9 cellular contexts compared by ENCODE assay signal in genomic region chr3:33786565-33787327, GRCh38. TPM values are rescaled to one million over a fixed set of nuclear protein-coding genes. Genes with fewer than 3 reads are reported as not detected.
A peak's percentile ranks its signal among the peaks of the same experiment; 100 is the strongest.
DNase-seq lines count a peak whose midpoint lies in the region; ATAC-seq and TF ChIP-seq lines count a peak whose summit lies in the region.
"Had no signal": no experiment of that assay in that cellular context is flagged by ENCODE, and none has a peak within 500 bp of the region (broad histone marks: within the 10 kb centered on the region; RNA-seq: fewer than 3 reads in every experiment).

No MANE protein-coding gene starts in this region.

- H3K9me3 Mint-ChIP-seq in Caco-2 (ENCODE audit: unreplicated experiment) (no peaks in the 10 kb centered on the region), IgD-negative memory B cell (no peaks in the 10 kb centered on the region), neural progenitor cell (no peaks in the 10 kb centered on the region)

- H3K9me3 ChIP-seq in Caco-2, result no peaks in the 10 kb centered on the region
- H3K9me3 ChIP-seq in ectodermal cell (ENCODE audit: control insufficient read depth, low read length), result no peaks in the 10 kb centered on the region
- H3K9me3 ChIP-seq in neural progenitor cell (ENCODE audit: low read depth), result no peaks in the 10 kb centered on the region
- H3K9me3 ChIP-seq: upper lobe of left lung had no signal

- H3K9ac ChIP-seq in neural progenitor cell, result no peak overlapping the region

- TF ChIP-seq CTCF in Caco-2 (IDR thresholded peaks at IDR 0.05; ENCODE audit: insufficient read depth in 1 of 2, low read depth in 1 of 2, low read length in 1 of 2, severe bottlenecking in 1 of 2, unreplicated experiment in 1 of 2) (no peak), neural progenitor cell (IDR thresholded peaks at IDR 0.05) (no peak), foreskin keratinocyte (conservative IDR thresholded peaks at IDR 0.05) (no peak)

- H3F3A ChIP-seq in neural progenitor cell (ENCODE audit: low read depth), result peaks cover 7% of the 10 kb centered on the region

- no peak overlapping the region for H3K27ac Mint-ChIP-seq in Caco-2 (ENCODE audit: unreplicated experiment)
- H3K27ac Mint-ChIP-seq in IgD-negative memory B cell, result no peak overlapping the region
- no peak overlapping the region for H3K27ac Mint-ChIP-seq in neural progenitor cell

- no peaks in the 10 kb centered on the region for H4K20me1 ChIP-seq in neural progenitor cell (ENCODE audit: low read depth)

- POLR2A ChIA-PET in Caco-2 (lab: Charles Lee), result interaction anchor here (1.2 to 1.8 kb wide), 2 partner anchors 12 to 346 kb away, joined by 3 to 26 read pairs; partner anchors contain the start of genes PDCD6IP and UBP1

- no peaks in the 10 kb centered on the region for H3K79me2 ChIP-seq in neural progenitor cell (ENCODE audit: low read depth)

- H3K36me3 Mint-ChIP-seq in Caco-2 (ENCODE audit: insufficient read depth, unreplicated experiment) (peaks cover 6% of the 10 kb centered on the region), IgD-negative memory B cell (no peaks in the 10 kb centered on the region), neural progenitor cell (no peaks in the 10 kb centered on the region)

- peaks cover 11% of the 10 kb centered on the region for H3K4me1 Mint-ChIP-seq in Caco-2 (ENCODE audit: low read depth, unreplicated experiment)
- H3K4me1 Mint-ChIP-seq in IgD-negative memory B cell, result peaks cover 0 to 6% (median 4%) of the 10 kb centered on the region in 3 donors
- H3K4me1 Mint-ChIP-seq in neural progenitor cell, result peaks cover 11% of the 10 kb centered on the region

- peak overlapping the region; percentile 82 for H2AFZ ChIP-seq in neural progenitor cell (replicated peaks)

- no peaks in the 10 kb centered on the region for H3K4me1 ChIP-seq in Caco-2
- no peaks in the 10 kb centered on the region for H3K4me1 ChIP-seq in ectodermal cell (ENCODE audit: control insufficient read depth, insufficient read depth, low read length)
- H3K4me1 ChIP-seq in neural progenitor cell, result peaks cover 21% of the 10 kb centered on the region
- peaks cover 4% of the 10 kb centered on the region for H3K4me1 ChIP-seq in foreskin keratinocyte

- H3K27ac ChIP-seq in ectodermal cell (ENCODE audit: insufficient read depth, low read depth, low read length, poor library complexity, severe bottlenecking) (no peak overlapping the region), neural progenitor cell (no peak overlapping the region), foreskin keratinocyte (no peak overlapping the region)
- H3K27ac ChIP-seq: upper lobe of left lung had no signal

- 70 to 75% methylated on average over 7 of the region's 7 CpGs for WGBS in ectodermal cell, 2 experiments

- CTCF ChIA-PET in Caco-2 (lab: Charles Lee), result interaction anchor here (0.5 to 2.2 kb wide), 18 partner anchors 10 to 873 kb away, joined by 3 to 20 read pairs (median 3); partner anchors contain the start of genes PDCD6IP and UBP1

- H3K36me3 ChIP-seq in Caco-2 (ENCODE audit: control insufficient read depth, insufficient read depth, low read length), result no peaks in the 10 kb centered on the region
- no peaks in the 10 kb centered on the region for H3K36me3 ChIP-seq in ectodermal cell (ENCODE audit: control insufficient read depth, insufficient read depth, low read length)
- no peaks in the 10 kb centered on the region for H3K36me3 ChIP-seq in neural progenitor cell
- H3K36me3 ChIP-seq: upper lobe of left lung had no signal

- ATAC-seq in activated CD4-positive, CD25-positive, alpha-beta regulatory T cell treated with anti-CD3 and anti-CD28 coated beads, Interleukin-2, amount 50 U/mL, for 24 hours, result no peak
- ATAC-seq in foreskin keratinocyte, result no peak
- ATAC-seq in GM18519 (IDR thresholded peaks at IDR 0.05; ENCODE audit: low FRiP score, unreplicated experiment), result no peak

- BruUV-seq in Caco-2 (replicated peaks; lab: Mats Ljungman, UMichigan), result no TSS peak

- H3K27me3 Mint-ChIP-seq in Caco-2 (ENCODE audit: insufficient read depth, unreplicated experiment) (no peaks in the 10 kb centered on the region), IgD-negative memory B cell (no peaks in the 10 kb centered on the region), neural progenitor cell (ENCODE audit: insufficient read depth, low read depth) (peaks cover 2% of the 10 kb centered on the region)

- H3K27me3 ChIP-seq in Caco-2 (replicated peaks; ENCODE audit: control insufficient read depth, insufficient read depth, low read length) (no peaks in the 10 kb centered on the region), ectodermal cell (ENCODE audit: control insufficient read depth, insufficient read depth, low read length, poor library complexity, severe bottlenecking) (no peaks in the 10 kb centered on the region), neural progenitor cell (peaks cover 30% of the 10 kb centered on the region), foreskin keratinocyte (no peaks in the 10 kb centered on the region)
- H3K27me3 ChIP-seq: upper lobe of left lung had no signal

- DNase-seq in Caco-2, result no peak
- no peak for DNase-seq in neural progenitor cell (ENCODE audit: low spot score)
- no peak for DNase-seq in foreskin keratinocyte
- no peak for DNase-seq in putamen (ENCODE audit: low spot score)

- H3K4me2 ChIP-seq in neural progenitor cell, result peak overlapping the region; percentile 79

- peak overlapping the region; percentile 63 for H3K4me3 Mint-ChIP-seq in Caco-2 (ENCODE audit: unreplicated experiment)
- H3K4me3 Mint-ChIP-seq in IgD-negative memory B cell, result peak overlapping the region in 3 of 4 donors; percentile 28 to 84 (median 58)
- peak overlapping the region; percentile 71 for H3K4me3 Mint-ChIP-seq in neural progenitor cell

- intact Hi-C loops in Caco-2 (cut with micrococcal nuclease; ENCODE audit: unreplicated experiment), result loop anchor here (1.0 to 10.0 kb wide), 6 partner anchors 150 to 839 kb away; partner anchors contain the start of gene UBP1

- H3K4me3 ChIP-seq in Caco-2 (ENCODE audit: low read depth, low read length), result peak overlapping the region; percentile 38
- H3K4me3 ChIP-seq in ectodermal cell (ENCODE audit: insufficient read depth, low read depth, low read length), result peak overlapping the region; percentile 23
- peak overlapping the region; percentile 41 for H3K4me3 ChIP-seq in neural progenitor cell

RNA-seq across cellular contexts. Expression of gene PDCD6IP, which starts 11.7 kb away (rescaled TPM):
- total RNA-seq in Caco-2 (2022) (183 and 185 TPM in 2 replicates), neural progenitor cell (ENCODE audit: low replicate concordance) (85.2 and 93.7 TPM in 2 replicates), foreskin keratinocyte (118 and 133 TPM in 2 replicates)
- polyA plus RNA-seq in IgD-negative memory B cell (128 TPM), foreskin keratinocyte (73.9 and 86.7 TPM in 2 replicates)
- polyA plus RNA-seq in ectodermal cell (2013, experiment 1 of 4), result 95.4 TPM
- polyA plus RNA-seq in ectodermal cell (2013, experiment 2 of 4), result 87.4 TPM
- 74.5 TPM for polyA plus RNA-seq in ectodermal cell (2013, experiment 3 of 4)
- 80.0 TPM for polyA plus RNA-seq in ectodermal cell (2013, experiment 4 of 4)
